In the genomic region with DNA sequence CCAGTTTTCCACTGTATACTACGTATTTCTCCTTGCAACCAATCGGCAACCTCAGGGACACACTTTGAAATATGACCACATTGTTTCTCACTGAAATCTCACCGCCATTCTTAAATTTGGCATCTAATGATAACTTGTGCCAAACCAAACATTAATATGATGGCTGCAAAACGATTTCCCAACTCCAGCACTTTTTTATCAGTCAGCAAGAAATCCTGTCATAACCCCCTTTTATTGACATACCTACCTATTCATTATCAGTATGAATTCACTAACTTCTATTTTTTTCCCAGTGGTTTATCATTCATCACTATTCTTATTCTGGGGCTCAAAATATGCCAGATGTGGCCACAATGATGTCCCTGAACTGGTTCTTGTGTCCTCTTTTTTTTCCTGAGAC, we compare ENCODE assay signal across 27 cellular contexts.
"Had no signal": no experiment of that assay in that cellular context is flagged by ENCODE, and none has a peak within 500 bp of the region (broad histone marks: within the 10 kb centered on the region; RNA-seq: fewer than 3 reads in every experiment).

No MANE protein-coding gene starts in this region.

- H3K4me3 Mint-ChIP-seq: activated CD8-positive, alpha-beta memory T cell treated with anti-CD3 and anti-CD28 coated beads, Interleukin-2, amount 10 ng/mL, durations not matched to agents 7 days and 5 days; activated CD8-positive, alpha-beta T cell treated with anti-CD3 and anti-CD28 coated beads, Interleukin-2, amount 10 ng/mL, durations not matched to agents 7 days and 5 days; naive thymus-derived CD4-positive, alpha-beta T cell; stimulated activated effector memory CD8-positive, alpha-beta T cell treated with anti-CD3 and anti-CD28 coated beads, Interleukin-12 subunit alpha, Interleukin-12 subunit beta, amount 100 ng/mL, for 72 hours; stimulated activated naive CD8-positive, alpha-beta T cell treated with anti-CD3 and anti-CD28 coated beads, Interleukin-15, amount 100 ng/mL, for 72 hours; type B pancreatic cell had no signal

- H3K27me3 Mint-ChIP-seq: activated CD8-positive, alpha-beta memory T cell treated with anti-CD3 and anti-CD28 coated beads, Interleukin-2, amount 10 ng/mL, durations not matched to agents 7 days and 5 days; naive thymus-derived CD4-positive, alpha-beta T cell; stimulated activated naive CD8-positive, alpha-beta T cell treated with anti-CD3 and anti-CD28 coated beads, Interleukin-15, amount 100 ng/mL, for 72 hours; type B pancreatic cell had no signal

- H3K4me3 ChIP-seq: breast epithelium, ovary, psoas muscle, sigmoid colon, uterus had no signal

- H3K27ac Mint-ChIP-seq: activated CD8-positive, alpha-beta memory T cell treated with anti-CD3 and anti-CD28 coated beads, Interleukin-2, amount 10 ng/mL, durations not matched to agents 7 days and 5 days; activated CD8-positive, alpha-beta T cell treated with anti-CD3 and anti-CD28 coated beads, Interleukin-2, amount 10 ng/mL, durations not matched to agents 7 days and 5 days; stimulated activated effector memory CD8-positive, alpha-beta T cell treated with anti-CD3 and anti-CD28 coated beads, Interleukin-12 subunit alpha, Interleukin-12 subunit beta, amount 100 ng/mL, for 72 hours; type B pancreatic cell had no signal

- H3K9me3 Mint-ChIP-seq: naive thymus-derived CD4-positive, alpha-beta T cell; stimulated activated effector memory CD8-positive, alpha-beta T cell treated with anti-CD3 and anti-CD28 coated beads, Interleukin-12 subunit alpha, Interleukin-12 subunit beta, amount 100 ng/mL, for 72 hours; stimulated activated naive CD8-positive, alpha-beta T cell treated with anti-CD3 and anti-CD28 coated beads, Interleukin-15, amount 100 ng/mL, for 72 hours; type B pancreatic cell had no signal

- H3K4me1 ChIP-seq: breast epithelium, psoas muscle, sigmoid colon, uterus had no signal

- FAIRE-seq: endometrium, frontal cortex, keratinocyte, small intestine had no signal

- DNase-seq: activated CD4-positive, alpha-beta T cell treated with anti-CD3 and anti-CD28 coated beads for 1 hour; activated CD8-positive, alpha-beta memory T cell treated with anti-CD3 and anti-CD28 coated beads, Interleukin-2, amount 10 ng/mL, durations not matched to agents 7 days and 5 days; activated CD8-positive, alpha-beta T cell treated with anti-CD3 and anti-CD28 coated beads, Interleukin-2, amount 10 ng/mL, durations not matched to agents 7 days and 5 days; activated effector memory CD4-positive, alpha-beta T cell treated with Interleukin-2 at 50 U/mL for 16 hours; activated naive CD4-positive, alpha-beta T cell treated with Interleukin-2 at 50 U/mL for 16 hours; central memory CD4-positive, alpha-beta T cell; dermis blood vessel endothelial cell; effector CD4-positive, alpha-beta T cell; left cardiac atrium; midbrain; naive thymus-derived CD4-positive, alpha-beta T cell; ovary; psoas muscle; sigmoid colon; small intestine; stimulated activated CD4-positive, alpha-beta T cell treated with anti-CD3 and anti-CD28 coated beads, Interleukin-4, amount 100 ng/mL, for 24 hours; stimulated activated naive CD8-positive, alpha-beta T cell treated with anti-CD3 and anti-CD28 coated beads, Interleukin-15, amount 100 ng/mL, for 72 hours; substantia nigra; T-helper 2 cell; uterus had no signal

- H3K27ac ChIP-seq: breast epithelium, epithelial cell of prostate, ovary, psoas muscle, sigmoid colon, uterus had no signal

- H3K9me3 ChIP-seq: breast epithelium, ovary, psoas muscle, sigmoid colon, uterus had no signal

- ATAC-seq: activated CD8-positive, alpha-beta memory T cell treated with anti-CD3 and anti-CD28 coated beads, Interleukin-2, amount 10 ng/mL, durations not matched to agents 7 days and 5 days; activated CD8-positive, alpha-beta T cell treated with anti-CD3 and anti-CD28 coated beads, Interleukin-2, amount 10 ng/mL, durations not matched to agents 7 days and 5 days; left cardiac atrium; naive thymus-derived CD4-positive, alpha-beta T cell; psoas muscle; stimulated activated effector memory CD8-positive, alpha-beta T cell treated with anti-CD3 and anti-CD28 coated beads, Interleukin-12 subunit alpha, Interleukin-12 subunit beta, amount 100 ng/mL, for 72 hours; stimulated activated naive CD8-positive, alpha-beta T cell treated with anti-CD3 and anti-CD28 coated beads, Interleukin-15, amount 100 ng/mL, for 72 hours had no signal

- H3K36me3 ChIP-seq: breast epithelium, ovary, sigmoid colon, uterus had no signal

- H3K27me3 ChIP-seq: breast epithelium, ovary, sigmoid colon, uterus had no signal
